In the genomic region with DNA sequence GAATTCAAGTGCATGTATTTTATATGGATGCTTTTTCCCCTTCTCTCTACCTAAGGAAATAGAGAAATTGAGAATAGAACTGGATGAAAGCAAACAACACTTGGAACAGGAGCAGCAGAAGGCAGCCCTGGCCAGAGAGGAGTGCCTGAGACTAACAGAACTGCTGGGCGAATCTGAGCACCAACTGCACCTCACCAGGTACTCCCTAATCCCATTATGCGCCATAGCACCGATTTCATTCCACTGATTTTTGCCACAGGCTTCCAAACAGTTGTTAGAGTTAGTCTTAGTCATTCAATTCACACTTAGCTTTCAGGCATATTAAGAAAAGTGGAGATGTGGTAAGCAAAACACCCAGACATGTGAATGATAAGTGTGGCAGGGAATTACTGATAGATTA, we compare ENCODE assay signal across 1 cellular context.
TF ChIP-seq lines count a peak whose summit lies in the region.

No MANE protein-coding gene starts in this region.

TF ChIP-seq in GM23338, 12 proteins besides CTCF, POLR2A, EP300 and RAD21 (continued from another document):
- TF ChIP-seq, protein P1, sequence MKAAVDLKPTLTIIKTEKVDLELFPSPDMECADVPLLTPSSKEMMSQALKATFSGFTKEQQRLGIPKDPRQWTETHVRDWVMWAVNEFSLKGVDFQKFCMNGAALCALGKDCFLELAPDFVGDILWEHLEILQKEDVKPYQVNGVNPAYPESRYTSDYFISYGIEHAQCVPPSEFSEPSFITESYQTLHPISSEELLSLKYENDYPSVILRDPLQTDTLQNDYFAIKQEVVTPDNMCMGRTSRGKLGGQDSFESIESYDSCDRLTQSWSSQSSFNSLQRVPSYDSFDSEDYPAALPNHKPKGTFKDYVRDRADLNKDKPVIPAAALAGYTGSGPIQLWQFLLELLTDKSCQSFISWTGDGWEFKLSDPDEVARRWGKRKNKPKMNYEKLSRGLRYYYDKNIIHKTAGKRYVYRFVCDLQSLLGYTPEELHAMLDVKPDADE (IDR thresholded peaks at IDR 0.05) = no peak
- TF ChIP-seq ZNF114 (CRISPR knock-in tag; IDR thresholded peaks at IDR 0.05) (no peak), POLR2AphosphoS5 (IDR thresholded peaks at IDR 0.05; ENCODE audit: low read depth) (no peak)
